8 cellular contexts compared by ENCODE assay signal in the genomic region with DNA sequence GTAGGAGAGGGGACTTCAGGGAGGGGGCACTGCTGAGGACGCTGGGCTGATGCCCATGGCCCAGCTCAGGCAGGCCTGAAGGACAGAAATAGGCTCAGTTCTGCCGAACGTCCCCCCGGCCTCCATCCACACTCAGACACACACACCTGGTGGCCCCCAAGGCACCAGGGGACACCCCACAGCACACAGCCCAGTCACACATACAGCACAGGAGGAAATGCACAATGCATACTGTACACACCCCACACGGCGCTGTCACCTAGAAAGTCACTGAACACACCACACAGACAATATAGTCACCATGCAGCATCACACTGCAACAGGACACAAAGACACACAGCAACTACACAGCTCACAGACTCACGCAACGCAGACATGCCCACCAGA. TPM values are rescaled to one million over a fixed set of nuclear protein-coding genes. Genes with fewer than 3 reads are reported as not detected.
A peak's percentile ranks its signal among the peaks of the same experiment; 100 is the strongest.
DNase-seq lines count a peak whose midpoint lies in the region; ATAC-seq and TF ChIP-seq lines count a peak whose summit lies in the region.

No MANE protein-coding gene starts in this region.

- peak overlapping the region; percentile 86 to 94 (median 87) for H3K4me3 Mint-ChIP-seq in T-cell

- H3K4me3 ChIP-seq in epithelial cell of proximal tubule (ENCODE audit: low read depth, low read length): peak overlapping the region; percentile 44

- POLR2A ChIA-PET in T-cell (lab: Charles Lee): interaction anchor here in 1 of 2 donors (0.7 kb wide), 1 partner anchor 8 kb away, joined by 3 read pairs; no protein-coding TSS in a partner anchor

- TF ChIP-seq CTCF in epithelial cell of proximal tubule (conservative IDR thresholded peaks at IDR 0.05; ENCODE audit: low read depth, low read length): no peak

- DNase-seq in DMS 273 (lab: John Stamatoyannopoulos, UW; ENCODE audit: unreplicated experiment) (peak; percentile 55), DMS 273 treated with DMSO at 0.1 percent for 48 hours (lab: John Stamatoyannopoulos, UW) (no peak), T-cell (peak in 3 of 34 experiments; percentile 29 to 39 (median 38)), epithelial cell of proximal tubule (ENCODE audit: low read depth) (no peak), mucosa of gallbladder (ENCODE audit: low spot score) (no peak), foreskin melanocyte (no peak)
- peak; percentile 27 to 32 for DNase-seq in stimulated activated CD4-positive, alpha-beta T cell treated with anti-CD3 and anti-CD28 coated beads, Interleukin-4, amount 100 ng/mL, for 4 hours

- peaks cover 9% of the 10 kb centered on the region for H3K36me3 Mint-ChIP-seq in T-cell

- CTCF ChIA-PET in T-cell (lab: Charles Lee): interaction anchor here in 1 of 2 donors (0.6 to 1.1 kb wide), 2 partner anchors 14 to 875 kb away, joined by 3 to 5 read pairs; no protein-coding TSS in a partner anchor

- H3K27me3 Mint-ChIP-seq in T-cell: no peaks in the 10 kb centered on the region

- H3K9me3 Mint-ChIP-seq in T-cell: no peaks in the 10 kb centered on the region

- peak; percentile 28 to 54 (median 48) for ATAC-seq in T-cell (replicated peaks in 1 of 4)
- ATAC-seq in HG02588 (IDR thresholded peaks at IDR 0.05; ENCODE audit: unreplicated experiment): no peak

- peak overlapping the region; percentile 88 to 94 for H3K27ac Mint-ChIP-seq in T-cell

- peaks cover 51 to 70% (median 57%) of the 10 kb centered on the region in 3 donors for H3K4me1 Mint-ChIP-seq in T-cell

RNA-seq across cellular contexts. Expression of a gene that starts 0.6 kb away (rescaled TPM):
- 100 to 1,000 TPM; 169 to 240 (median 199) TPM for total RNA-seq in T-cell
- 22.0 and 27.6 TPM in 2 replicates for total RNA-seq in epithelial cell of proximal tubule
- total RNA-seq in mucosa of gallbladder: 48.5 TPM

RNA-seq across cellular contexts. Expression of a gene that starts 20.4 kb away (rescaled TPM):
- total RNA-seq in T-cell: 10 to 100 TPM; 25.2 to 48.8 (median 43.7) TPM
- 11.1 and 41.8 TPM in 2 replicates for total RNA-seq in epithelial cell of proximal tubule
- 34.3 TPM for total RNA-seq in mucosa of gallbladder

RNA-seq across cellular contexts. Expression of a gene that starts 24.4 kb away (rescaled TPM):
- total RNA-seq in T-cell (10 to 100 TPM in 3 of 5 donors, 1 to 10 TPM in 2; 7.0 to 31.1 (median 12.8) TPM), epithelial cell of proximal tubule (13.0 and 15.5 TPM in 2 replicates), mucosa of gallbladder (50.9 TPM)

RNA-seq across cellular contexts. Expression of a gene that starts 32.2 kb away (rescaled TPM):
- total RNA-seq in T-cell (under 1 TPM in 3 of 5 donors, not detected in 2; 0.26 to 0.44 (median 0.38) TPM), epithelial cell of proximal tubule (not detected in 2 replicates), mucosa of gallbladder (3.5 TPM)

RNA-seq across cellular contexts. Expression of a gene that starts 40.7 kb away (rescaled TPM):
- total RNA-seq in T-cell (not detected), epithelial cell of proximal tubule (not detected in 2 replicates), mucosa of gallbladder (5.4 TPM)

Comparison
In these comparisons a context has a peak if more than half of its experiments do, and no peak if none do; other contexts are left out.
1. DNase-seq: peak in DMS 273 (single experiment) and stimulated activated CD4-positive, alpha-beta T cell treated with anti-CD3 and anti-CD28 coated beads, Interleukin-4, amount 100 ng/mL, for 4 hours (2 of 2); none in DMS 273 treated with DMSO at 0.1 percent for 48 hours (single experiment), epithelial cell of proximal tubule (single experiment), mucosa of gallbladder (single experiment) and foreskin melanocyte (single experiment).